Comparison of ENCODE assay signal across 8 cellular contexts in genomic region chr17:45894022-45894784, GRCh38. TPM values are rescaled to one million over a fixed set of nuclear protein-coding genes. Genes with fewer than 3 reads are reported as not detected.
DNase-seq lines count a peak whose midpoint lies in the region; ATAC-seq and TF ChIP-seq lines count a peak whose summit lies in the region.

MAPT (plus strand) TSS chr17:45894554; CDS start chr17:45962338, 67,784 bp downstream.

- H4K20me1 ChIP-seq in H9 (ENCODE audit: control insufficient read depth, insufficient read depth, insufficient read length) = no peaks in the 10 kb centered on the region

- TF ChIP-seq CTCF in Calu3 (IDR thresholded peaks at IDR 0.05; ENCODE audit: unreplicated experiment) (peak; percentile 97), H9 (conservative IDR thresholded peaks at IDR 0.05) (peak; percentile 96), heart left ventricle (IDR thresholded peaks at IDR 0.05) (peak; percentile 77 to 100 (median 98)), parathyroid adenoma (IDR thresholded peaks at IDR 0.05) (peak; percentile 95), thyroid gland (IDR thresholded peaks at IDR 0.05) (peak in 5 of 6 experiments; percentile 69 to 100 (median 98))

- no peak within 1 kb of the TSS for H4K5ac ChIP-seq in H9 (ENCODE audit: insufficient read length, low read depth, low read length)

- H3K27ac ChIP-seq in H9 (ENCODE audit: insufficient read length, low read depth, low read length) (no peak within 1 kb of the TSS), heart left ventricle (peak within 1 kb of the TSS in 11 of 12 donors; percentile 55 to 88 (median 68)), parathyroid adenoma (peak within 1 kb of the TSS; percentile 36), thyroid gland (peak within 1 kb of the TSS in 1 of 3 donors; percentile 73)

- no peak within 1 kb of the TSS for H2BK5ac ChIP-seq in H9 (ENCODE audit: insufficient read length, low read length)

- no peak within 1 kb of the TSS for H3K4ac ChIP-seq in H9 (ENCODE audit: low read depth, low read length)

- DNase-seq in Calu3 (peak; percentile 99), H9 (peak; percentile 97), NCI-H1105 treated with DMSO at 0.1 percent for 48 hours (lab: John Stamatoyannopoulos, UW) (peak; percentile 92), T follicular helper cell (ENCODE audit: low read depth) (peak; percentile 71), amniotic epithelial cell (ENCODE audit: low read depth) (peak; percentile 85), heart left ventricle (peak; percentile 91 to 96 (median 93)), thyroid gland (peak; percentile 87 to 91)

- H3K4me1 Mint-ChIP-seq in Calu3 (ENCODE audit: low read depth, unreplicated experiment) (no peaks in the 10 kb centered on the region), H9 (peaks cover 18 to 28% of the 10 kb centered on the region in 2 experiments)

- no peak within 1 kb of the TSS for H4K91ac ChIP-seq in H9 (ENCODE audit: insufficient read length, low read depth, low read length)

- H3K36me3 Mint-ChIP-seq in Calu3 (ENCODE audit: insufficient read depth, unreplicated experiment) (peaks cover 25% of the 10 kb centered on the region), H9 (ENCODE audit: insufficient read depth in 1 of 3, low read depth in 3 of 3) (peaks cover 0 to 2% (median 0%) of the 10 kb centered on the region in 3 experiments; a peak in 2 of 7 replicates)

- H3K4me3 ChIP-seq in heart left ventricle (peak within 1 kb of the TSS; percentile 54 to 95 (median 82)), parathyroid adenoma (ENCODE audit: low read depth, low read length) (peak within 1 kb of the TSS; percentile 77), thyroid gland (replicated peaks in 1 of 3) (peak within 1 kb of the TSS; percentile 60 to 80 (median 76))

- peak; percentile 83 to 97 (median 96) for ATAC-seq in heart left ventricle

- H4K8ac ChIP-seq in H9 (replicated peaks; ENCODE audit: insufficient read length, low read depth, low read length) = no peak within 1 kb of the TSS

- no peak within 1 kb of the TSS for H3K23ac ChIP-seq in H9 (ENCODE audit: insufficient read length, low read depth, low read length)

- no peaks in the 10 kb centered on the region for H3K9me3 Mint-ChIP-seq in Calu3 (ENCODE audit: low read depth, unreplicated experiment)
- H3K9me3 Mint-ChIP-seq in H9 = peaks cover 0 to 2% of the 10 kb centered on the region in 2 experiments; a peak in 3 of 5 replicates

- no peak within 1 kb of the TSS for H2BK12ac ChIP-seq in H9 (ENCODE audit: insufficient read length, low read depth, low read length)

- H3K27me3 Mint-ChIP-seq in Calu3 (ENCODE audit: unreplicated experiment) = peaks cover 77% of the 10 kb centered on the region
- H3K27me3 Mint-ChIP-seq in H9 (ENCODE audit: low read depth) = peaks cover 91% of the 10 kb centered on the region

- H3K4me2 ChIP-seq in H9 (ENCODE audit: insufficient read depth, insufficient read length, low read length) (peak within 1 kb of the TSS; percentile 63), parathyroid adenoma (ENCODE audit: low read length) (peak within 1 kb of the TSS; percentile 91)

- CTCF ChIA-PET in Calu3 (lab: Charles Lee) = interaction anchor here (0.6 to 1.6 kb wide), 7 partner anchors 13 to 299 kb away, joined by 3 to 5 read pairs (median 3); partner anchors contain the start of gene KANSL1

- H3K4me1 ChIP-seq in H9 (ENCODE audit: insufficient read depth, low read length) = no peaks in the 10 kb centered on the region
- peaks cover 0 to 37% (median 17%) of the 10 kb centered on the region in 12 donors for H3K4me1 ChIP-seq in heart left ventricle
- no peaks in the 10 kb centered on the region for H3K4me1 ChIP-seq in parathyroid adenoma
- H3K4me1 ChIP-seq in thyroid gland = peaks cover 21 to 33% of the 10 kb centered on the region in 2 donors

- H2BK15ac ChIP-seq in H9 (ENCODE audit: low read depth, low read length) = no peak within 1 kb of the TSS

- BruUV-seq in Calu3 (replicated peaks; lab: Mats Ljungman, UMichigan) = no TSS peak

- no peak within 1 kb of the TSS for H2AK5ac ChIP-seq in H9 (ENCODE audit: insufficient read length, low read length)

- no peak within 1 kb of the TSS for H3T11ph ChIP-seq in H9 (ENCODE audit: low read length)

- no peak within 1 kb of the TSS for H3K56ac ChIP-seq in H9 (ENCODE audit: insufficient read length, low read depth, low read length)

- no peak within 1 kb of the TSS for H2BK20ac ChIP-seq in H9 (ENCODE audit: low read depth, low read length, poor library complexity, severe bottlenecking)

- peaks cover 44% of the 10 kb centered on the region for H3K27me3 ChIP-seq in H9 (ENCODE audit: insufficient read depth, low read length)
- H3K27me3 ChIP-seq in heart left ventricle = peaks cover 0 to 55% (median 21%) of the 10 kb centered on the region in 9 donors
- no peaks in the 10 kb centered on the region for H3K27me3 ChIP-seq in parathyroid adenoma (ENCODE audit: control insufficient read depth, insufficient read depth, low read length)
- H3K27me3 ChIP-seq in thyroid gland = peaks cover 7% of the 10 kb centered on the region

- H3K27ac Mint-ChIP-seq in Calu3 (ENCODE audit: unreplicated experiment) (peak within 1 kb of the TSS; percentile 69), H9 (no peak within 1 kb of the TSS)

- H3K79me2 ChIP-seq in H9 (ENCODE audit: insufficient read depth, low read length) (no peaks in the 10 kb centered on the region), parathyroid adenoma (no peaks in the 10 kb centered on the region)

- peak within 1 kb of the TSS; percentile 74 for H3K14ac ChIP-seq in H9 (ENCODE audit: insufficient read depth, low read length)

- TF ChIP-seq POLR2A in heart left ventricle (IDR thresholded peaks at IDR 0.05) (peak in 1 of 2 donors; percentile 40), thyroid gland (IDR thresholded peaks at IDR 0.05) (peak in 1 of 2 donors; percentile 50)

- peak within 1 kb of the TSS; percentile 20 for H3K18ac ChIP-seq in H9 (ENCODE audit: insufficient read length, low read depth, low read length)

- H2AFZ ChIP-seq in H9 (ENCODE audit: low read length) (no peak within 1 kb of the TSS), parathyroid adenoma (peak within 1 kb of the TSS; percentile 99)

- no peaks in the 10 kb centered on the region for H3K79me1 ChIP-seq in H9 (ENCODE audit: insufficient read depth, low read depth, low read length, poor library complexity, severe bottlenecking)

- H3K9ac ChIP-seq in H9 (ENCODE audit: extremely low read depth, insufficient read length, low read length) (peak within 1 kb of the TSS; percentile 39), parathyroid adenoma (peak within 1 kb of the TSS; percentile 41)

- no peak within 1 kb of the TSS for H2BK120ac ChIP-seq in H9 (ENCODE audit: low read depth, low read length, poor library complexity, severe bottlenecking)

- H3K36me3 ChIP-seq in heart left ventricle (no peaks in the 10 kb centered on the region), parathyroid adenoma (ENCODE audit: control insufficient read depth, insufficient read depth, low read length) (no peaks in the 10 kb centered on the region), thyroid gland (no peaks in the 10 kb centered on the region)

- H3K4me3 Mint-ChIP-seq in Calu3 (ENCODE audit: low read depth, unreplicated experiment) (peak within 1 kb of the TSS; percentile 87), H9 (peak within 1 kb of the TSS; percentile 71 to 88)

- WGBS in H9 (ENCODE audit: extremely low coverage, insufficient read length, low lambda C conversion rate) = no CpG with 5 or more reads among the region's 97 CpGs
- WGBS in heart left ventricle, 4 donors = 2 to 5% (median 3%) methylated on average over 53 to 97 of the region's 97 CpGs
- WGBS in thyroid gland, 2 donors = 5 to 6% methylated on average over 18 to 33 of the region's 97 CpGs

- intact Hi-C loops in Calu3 (cut with micrococcal nuclease; ENCODE audit: unreplicated experiment) = no loop called here
- intact Hi-C loops in heart left ventricle (cut with DNase I) = loop anchor here in 8 of 10 donors (1.0 to 10.0 kb wide), 6 partner anchors 48 to 59 kb away; no protein-coding TSS in a partner anchor
- intact Hi-C loops in thyroid gland (cut with DNase I) = no loop called here

- peaks cover 26% of the 10 kb centered on the region for H3K23me2 ChIP-seq in H9 (ENCODE audit: insufficient read length, low read depth, low read length, poor library complexity, severe bottlenecking)

- no peaks in the 10 kb centered on the region for H3K9me3 ChIP-seq in H9 (ENCODE audit: control insufficient read depth, low read depth, low read length)
- no peaks in the 10 kb centered on the region for H3K9me3 ChIP-seq in heart left ventricle
- H3K9me3 ChIP-seq in parathyroid adenoma (ENCODE audit: control insufficient read depth, low read length) = no peaks in the 10 kb centered on the region
- H3K9me3 ChIP-seq in thyroid gland = no peaks in the 10 kb centered on the region

RNA-seq across cellular contexts. Expression of gene MAPT, which starts in this region (rescaled TPM):
- total RNA-seq in Calu3 (2022) = 1.1 and 1.6 TPM in 2 replicates
- total RNA-seq in H9 (2021) = 1.3 and 1.6 TPM in 2 replicates
- total RNA-seq in heart left ventricle = 10 to 100 TPM; 17.9 to 70.4 (median 38.2) TPM
- 10 to 100 TPM in 1 of 2 donors, 1 to 10 TPM in 1; 2.9 to 15.6 TPM for polyA plus RNA-seq in heart left ventricle
- 1 to 10 TPM in 2 of 4 donors, under 1 TPM in 2; 0.54 to 1.8 (median 0.92) TPM for total RNA-seq in thyroid gland

Comparison
In these comparisons a context has a peak if more than half of its experiments do, and no peak if none do; other contexts are left out.
1. intact Hi-C loops: an anchor here in heart left ventricle (1.0 to 10.0 kb wide); none called in Calu3 and thyroid gland.